Comparison of ENCODE assay signal across 25 cellular contexts in genomic region chr3:8552223-8552762, GRCh38. TPM values are rescaled to one million over a fixed set of nuclear protein-coding genes. Genes with fewer than 3 reads are reported as not detected.
DNase-seq lines count a peak whose midpoint lies in the region; ATAC-seq and TF ChIP-seq lines count a peak whose summit lies in the region.
"Had no signal": no experiment of that assay in that cellular context is flagged by ENCODE, and none has a peak within 500 bp of the region (broad histone marks: within the 10 kb centered on the region; RNA-seq: fewer than 3 reads in every experiment).

No MANE protein-coding gene starts in this region.

- H3K9me3 ChIP-seq in skeletal muscle tissue (ENCODE audit: control insufficient read depth in 3 of 3, low read length in 3 of 3) (no peaks in the 10 kb centered on the region), upper lobe of left lung (no peaks in the 10 kb centered on the region), BE2C (no peaks in the 10 kb centered on the region)
- H3K9me3 ChIP-seq: Caco-2 had no signal

- peaks cover 75% of the 10 kb centered on the region for H3K4me1 Mint-ChIP-seq in chondrocyte (ENCODE audit: low read depth)

- H3K4me3 ChIP-seq in skeletal muscle tissue (ENCODE audit: low read length in 3 of 3) (no peak overlapping the region), upper lobe of left lung (no peak overlapping the region), BE2C (ENCODE audit: low read depth, low read length) (no peak overlapping the region)
- H3K4me3 ChIP-seq: GM23338 had no signal

- TF ChIP-seq CTCF in chondrocyte (IDR thresholded peaks at IDR 0.05) (no peak), upper lobe of left lung (IDR thresholded peaks at IDR 0.05) (no peak), GM10266 (IDR thresholded peaks at IDR 0.05; ENCODE audit: control insufficient read depth, insufficient read depth, low read depth, missing control alignments) (no peak), BE2C (IDR thresholded peaks at IDR 0.05; ENCODE audit: low read depth, low read length) (no peak)

- ATAC-seq in upper lobe of left lung (ENCODE audit: low FRiP score in 2 of 2), result no peak
- ATAC-seq: CD8-positive, alpha-beta T cell; GM23338; Panc1 had no signal

- H3K4me1 ChIP-seq in skeletal muscle tissue (ENCODE audit: control insufficient read depth in 3 of 3, insufficient read depth in 3 of 3, low read length in 3 of 3) (peaks cover 82 to 85% (median 84%) of the 10 kb centered on the region in 3 donors), upper lobe of left lung (peaks cover 18 to 36% (median 22%) of the 10 kb centered on the region in 4 donors), BE2C (no peaks in the 10 kb centered on the region; the same call in 1 of the 2 replicates)
- H3K4me1 ChIP-seq: Caco-2 had no signal

- WGBS in upper lobe of left lung, 2 donors, result 75 to 86% methylated on average over 5 of the region's 5 CpGs

- H3K27me3 ChIP-seq in skeletal muscle tissue (ENCODE audit: control insufficient read depth in 3 of 3, insufficient read depth in 3 of 3, low read length in 3 of 3) (no peaks in the 10 kb centered on the region), upper lobe of left lung (no peaks in the 10 kb centered on the region), BE2C (no peaks in the 10 kb centered on the region)

- H3K9ac ChIP-seq in skeletal muscle tissue (ENCODE audit: low read depth in 1 of 3, low read length in 3 of 3), result peak overlapping the region in 1 of 3 donors; percentile 55
- H3K9ac ChIP-seq: KMS-11 had no signal

- DNase-seq in chondrocyte (ENCODE audit: low spot score), result no peak
- DNase-seq in upper lobe of left lung, result no peak
- no peak for DNase-seq in GM10266 (ENCODE audit: extremely low spot score)
- no peak for DNase-seq in BE2C
- DNase-seq in activated CD8-positive, alpha-beta memory T cell treated with anti-CD3 and anti-CD28 coated beads, Interleukin-2, amount 50 U/mL, for 4 hours, result no peak
- DNase-seq in HuH-7 (ENCODE audit: low spot score), result no peak
- DNase-seq: Caco-2; CD8-positive, alpha-beta T cell; DMS79; EL; GDM1; H9; HFFc6; MM.1S; NCI-H1048; NCI-H1417; NCI-H1694; NCI-H2029 treated with DMSO at 0.1 percent for 48 hours; NCI-H526 treated with DMSO at 0.1 percent for 48 hours; SHP77 treated with DMSO at 0.1 percent for 48 hours had no signal

- H3K4me3 Mint-ChIP-seq in chondrocyte (ENCODE audit: unreplicated experiment), result no peak overlapping the region
- H3K4me3 Mint-ChIP-seq: CD8-positive, alpha-beta T cell; GM23338; H9; HFFc6 had no signal

- peak overlapping the region; percentile 54 for H3K27ac ChIP-seq in skeletal muscle tissue (ENCODE audit: low read depth, low read length)
- peak overlapping the region in 3 of 4 donors; percentile 24 to 59 (median 45) for H3K27ac ChIP-seq in upper lobe of left lung
- H3K27ac ChIP-seq: C4-2B, KMS-11 had no signal

- TF ChIP-seq POLR2A in upper lobe of left lung (IDR thresholded peaks at IDR 0.05), result no peak

- peaks cover 59 to 66% (median 59%) of the 10 kb centered on the region in 3 donors for H3K36me3 ChIP-seq in skeletal muscle tissue (ENCODE audit: control insufficient read depth in 3 of 3, insufficient read depth in 3 of 3, low read length in 3 of 3)
- peaks cover 3 to 82% (median 26%) of the 10 kb centered on the region in 4 donors for H3K36me3 ChIP-seq in upper lobe of left lung
- H3K36me3 ChIP-seq in BE2C, result no peaks in the 10 kb centered on the region

- H3K9me3 Mint-ChIP-seq in chondrocyte (ENCODE audit: low read depth), result no peaks in the 10 kb centered on the region
- H3K9me3 Mint-ChIP-seq: CD8-positive, alpha-beta T cell; GM23338; H9; HFFc6 had no signal

- H3K27ac Mint-ChIP-seq in chondrocyte (ENCODE audit: unreplicated experiment), result peak overlapping the region; percentile 75
- H3K27ac Mint-ChIP-seq: CD8-positive, alpha-beta T cell; GM23338; HFFc6 had no signal

- peaks cover 55% of the 10 kb centered on the region for H3K36me3 Mint-ChIP-seq in chondrocyte (ENCODE audit: low read depth)
- H3K36me3 Mint-ChIP-seq: CD8-positive, alpha-beta T cell had no signal

- no peaks in the 10 kb centered on the region for H3K27me3 Mint-ChIP-seq in chondrocyte (ENCODE audit: low read depth)

- no peak for TF ChIP-seq EP300 in upper lobe of left lung (IDR thresholded peaks at IDR 0.05)

RNA-seq across cellular contexts. Expression of gene LMCD1, which starts 50.7 kb away (rescaled TPM):
- total RNA-seq in chondrocyte, result 260 to 268 TPM (median 263 TPM) in 3 replicates
- 35.0 TPM for total RNA-seq in skeletal muscle tissue
- total RNA-seq in upper lobe of left lung, result 100 to 1,000 TPM in 4 of 6 donors, 10 to 100 TPM in 2; 47.4 to 269 (median 118) TPM
- 8.1 TPM for polyA plus RNA-seq in BE2C (2012; ENCODE audit: insufficient read depth, insufficient read length, low read depth)
